Comparison of ENCODE assay signal across 1 cellular context in genomic region chr22:24944224-24944937, GRCh38.
TF ChIP-seq lines count a peak whose summit lies in the region.

No MANE protein-coding gene starts in this region.

TF ChIP-seq in H1, 55 proteins besides CTCF, POLR2A, EP300 and RAD21:
- TF ChIP-seq CEBPB (IDR thresholded peaks at IDR 0.05; ENCODE audit: low read depth, low read length) (no peak), TBP (IDR thresholded peaks at IDR 0.05; ENCODE audit: low read depth, low read length) (no peak), RNF2 (IDR thresholded peaks at IDR 0.05; ENCODE audit: borderline replicate concordance, low read depth, low read length, missing control alignments, poor library complexity, severe bottlenecking) (no peak), EZH2 (IDR thresholded peaks at IDR 0.05; ENCODE audit: low read depth, low read length, severe bottlenecking) (no peak), RXRA (IDR thresholded peaks at IDR 0.05; ENCODE audit: insufficient read depth, low read depth, low read length) (no peak), BCL11A (IDR thresholded peaks at IDR 0.05; ENCODE audit: low read depth in 2 of 2, low read length in 2 of 2) (no peak), POU5F1 (IDR thresholded peaks at IDR 0.05; ENCODE audit: low read depth, low read length) (no peak), MAX (IDR thresholded peaks at IDR 0.05) (no peak), HDAC6 (IDR thresholded peaks at IDR 0.05; ENCODE audit: low read depth, low read length) (no peak), GTF2F1 (IDR thresholded peaks at IDR 0.05; ENCODE audit: borderline replicate concordance, low read depth, low read length) (no peak), FOSL1 (IDR thresholded peaks at IDR 0.05; ENCODE audit: insufficient read depth, low read depth, low read length) (no peak), JUND (IDR thresholded peaks at IDR 0.05; ENCODE audit: low read length) (no peak), SUZ12 (IDR thresholded peaks at IDR 0.05; ENCODE audit: low read length) (no peak), TEAD4 (IDR thresholded peaks at IDR 0.05; ENCODE audit: low read depth, low read length) (no peak), CREB1 (IDR thresholded peaks at IDR 0.05) (no peak), CHD7 (IDR thresholded peaks at IDR 0.05; ENCODE audit: insufficient replicate concordance, low read length) (no peak), YY1 (IDR thresholded peaks at IDR 0.05; ENCODE audit: low read depth, low read length) (no peak), BRCA1 (IDR thresholded peaks at IDR 0.05; ENCODE audit: low read depth, low read length) (no peak), RBBP5 (IDR thresholded peaks at IDR 0.05; ENCODE audit: borderline replicate concordance, low read depth, low read length) (no peak)
- TF ChIP-seq, protein P1, sequence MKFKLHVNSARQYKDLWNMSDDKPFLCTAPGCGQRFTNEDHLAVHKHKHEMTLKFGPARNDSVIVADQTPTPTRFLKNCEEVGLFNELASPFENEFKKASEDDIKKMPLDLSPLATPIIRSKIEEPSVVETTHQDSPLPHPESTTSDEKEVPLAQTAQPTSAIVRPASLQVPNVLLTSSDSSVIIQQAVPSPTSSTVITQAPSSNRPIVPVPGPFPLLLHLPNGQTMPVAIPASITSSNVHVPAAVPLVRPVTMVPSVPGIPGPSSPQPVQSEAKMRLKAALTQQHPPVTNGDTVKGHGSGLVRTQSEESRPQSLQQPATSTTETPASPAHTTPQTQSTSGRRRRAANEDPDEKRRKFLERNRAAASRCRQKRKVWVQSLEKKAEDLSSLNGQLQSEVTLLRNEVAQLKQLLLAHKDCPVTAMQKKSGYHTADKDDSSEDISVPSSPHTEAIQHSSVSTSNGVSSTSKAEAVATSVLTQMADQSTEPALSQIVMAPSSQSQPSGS (IDR thresholded peaks at IDR 0.05; ENCODE audit: low read length), result no peak
